ENCODE assay signal across 9 cellular contexts in genomic region chr9:81588148-81588874, GRCh38.
A peak's percentile ranks its signal among the peaks of the same experiment; 100 is the strongest.
DNase-seq lines count a peak whose midpoint lies in the region; FAIRE-seq and TF ChIP-seq lines count a peak whose summit lies in the region.
"Had no signal": no experiment of that assay in that cellular context is flagged by ENCODE, and none has a peak within 500 bp of the region (broad histone marks: within the 10 kb centered on the region; RNA-seq: fewer than 3 reads in every experiment).

No MANE protein-coding gene starts in this region.

- no peak for TF ChIP-seq CTCF in tibial artery (IDR thresholded peaks at IDR 0.05)
- no peak for TF ChIP-seq CTCF in D721Med (IDR thresholded peaks at IDR 0.05; ENCODE audit: insufficient read depth, missing control alignments)

- H3K9me3 ChIP-seq in tibial artery: no peaks in the 10 kb centered on the region

- intact Hi-C loops in tibial artery (cut with DNase I; ENCODE audit: low total_unique reads): no loop called here

- H3K27me3 ChIP-seq in tibial artery: no peaks in the 10 kb centered on the region

- FAIRE-seq in D721Med (lab: Jason Lieb, UNC): no peak

- DNase-seq in NCI-H2029 treated with DMSO at 0.1 percent for 48 hours (lab: John Stamatoyannopoulos, UW) (peak; percentile 61), brain pericyte (ENCODE audit: low read depth, low spot score) (peak; percentile 58), kidney glomerular epithelial cell (lab: John Stamatoyannopoulos, UW) (peak; percentile 94), tibial artery (peak; percentile 72 to 91), NCI-H128 (lab: John Stamatoyannopoulos, UW; ENCODE audit: unreplicated experiment) (no peak), D721Med (ENCODE audit: insufficient read length, low spot score) (no peak), NAMALWA (ENCODE audit: low spot score) (no peak)
- DNase-seq in stimulated activated CD4-positive, alpha-beta T cell treated with anti-CD3 and anti-CD28 coated beads, Interleukin-2, amount 100 ng/mL, for 48 hours: no peak
- DNase-seq: OCI-M1 had no signal

- H3K4me3 ChIP-seq in tibial artery: no peak overlapping the region

- peaks cover 25 to 60% (median 33%) of the 10 kb centered on the region in 3 donors for H3K36me3 ChIP-seq in tibial artery

- peak overlapping the region; percentile 71 to 73 for H3K27ac ChIP-seq in tibial artery

- peaks cover 0 to 58% (median 27%) of the 10 kb centered on the region in 4 donors for H3K4me1 ChIP-seq in tibial artery

Comparison
In these comparisons a context has a peak if more than half of its experiments do, and no peak if none do; other contexts are left out.
1. DNase-seq: peak in NCI-H2029 treated with DMSO at 0.1 percent for 48 hours (single experiment), brain pericyte (single experiment), kidney glomerular epithelial cell (single experiment) and tibial artery (2 of 2); none in NCI-H128 (single experiment), D721Med (single experiment), NAMALWA (single experiment) and stimulated activated CD4-positive, alpha-beta T cell treated with anti-CD3 and anti-CD28 coated beads, Interleukin-2, amount 100 ng/mL, for 48 hours (0 of 2).